25 cellular contexts compared by ENCODE assay signal in the genomic region with DNA sequence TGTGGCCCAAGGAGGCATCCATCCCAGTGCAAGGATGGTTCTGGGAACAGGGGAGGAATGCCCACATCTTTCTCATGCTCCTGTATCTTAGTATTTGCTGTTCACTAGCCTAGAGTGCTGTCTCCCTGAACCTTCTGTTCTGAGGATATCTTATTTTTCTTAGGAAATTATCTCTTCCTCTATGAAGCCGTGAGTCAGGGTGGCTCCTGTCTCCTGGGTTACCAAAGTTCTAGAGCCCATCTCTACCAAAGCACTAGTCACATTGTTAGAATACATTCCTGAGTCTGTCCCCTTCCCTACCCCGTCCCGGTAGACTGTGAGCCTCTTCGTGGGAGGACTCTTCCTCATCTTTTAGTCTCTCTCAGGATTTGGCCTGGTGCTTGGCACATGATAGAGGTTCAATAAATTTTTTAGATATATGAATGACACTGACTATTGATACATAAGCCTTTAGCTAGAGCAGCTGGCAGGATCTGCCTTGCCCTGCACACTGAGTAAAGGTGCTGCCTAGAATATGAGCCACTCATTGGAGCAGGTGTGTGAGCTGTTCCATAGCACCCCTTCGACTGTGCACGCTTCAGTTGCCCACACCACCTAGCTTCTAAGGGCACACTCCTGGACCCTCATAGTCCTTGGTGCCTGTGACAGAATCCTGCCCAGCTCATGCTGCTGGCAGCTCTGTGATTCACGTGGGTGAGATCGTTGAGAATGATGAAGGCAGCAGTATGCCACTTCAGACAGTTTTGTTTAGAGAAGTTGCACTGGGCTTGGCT. TPM values are rescaled to one million over a fixed set of nuclear protein-coding genes. Genes with fewer than 3 reads are reported as not detected.
DNase-seq lines count a peak whose midpoint lies in the region; ATAC-seq, FAIRE-seq and TF ChIP-seq lines count a peak whose summit lies in the region.
"Had no signal": no experiment of that assay in that cellular context is flagged by ENCODE, and none has a peak within 500 bp of the region (broad histone marks: within the 10 kb centered on the region; RNA-seq: fewer than 3 reads in every experiment).

No MANE protein-coding gene starts in this region.

- no peak overlapping the region for H3K4me3 Mint-ChIP-seq in activated CD8-positive, alpha-beta memory T cell treated with anti-CD3 and anti-CD28 coated beads, Interleukin-2, amount 10 ng/mL, durations not matched to agents 7 days and 5 days
- no peak overlapping the region for H3K4me3 Mint-ChIP-seq in astrocyte (ENCODE audit: unreplicated experiment)
- no peak overlapping the region for H3K4me3 Mint-ChIP-seq in stimulated activated memory B cell treated with anti-CD40 and anti-IgM and Interleukin-4, amounts not matched to agents 10 μg/mL and 1 μg/mL and 100 μg/mL, for 72 hours
- H3K4me3 Mint-ChIP-seq: dendritic cell treated with granulocyte-macrophage colony-stimulating factor and Interleukin-4, amounts not matched to agents 40 ng/mL and 50 ng/mL, for 4 days; IgD-negative memory B cell; memory B cell had no signal

- H4K20me1 ChIP-seq in astrocyte (ENCODE audit: insufficient read depth, low read length): peaks cover 21% of the 10 kb centered on the region

- H3K4me1 ChIP-seq in astrocyte (ENCODE audit: insufficient read depth, low read length): no peaks in the 10 kb centered on the region
- H3K4me1 ChIP-seq: stomach, transverse colon had no signal

- peaks cover 71% of the 10 kb centered on the region for H3K36me3 Mint-ChIP-seq in activated CD8-positive, alpha-beta memory T cell treated with anti-CD3 and anti-CD28 coated beads, Interleukin-2, amount 10 ng/mL, durations not matched to agents 7 days and 5 days
- H3K36me3 Mint-ChIP-seq in astrocyte (ENCODE audit: low read depth, unreplicated experiment): peaks cover 50% of the 10 kb centered on the region
- H3K36me3 Mint-ChIP-seq in stimulated activated memory B cell treated with anti-CD40 and anti-IgM and Interleukin-4, amounts not matched to agents 10 μg/mL and 1 μg/mL and 100 μg/mL, for 72 hours: peaks cover 74% of the 10 kb centered on the region

- H3K9me3 ChIP-seq in KOPT-K1 (ENCODE audit: insufficient read depth, low read length, poor library complexity, severe bottlenecking) (no peaks in the 10 kb centered on the region), astrocyte (ENCODE audit: insufficient read depth, low read depth, low read length) (no peaks in the 10 kb centered on the region)
- H3K9me3 ChIP-seq: HAP-1, transverse colon had no signal

- H3K36me3 ChIP-seq in KOPT-K1 (ENCODE audit: insufficient read depth, low read length): peaks cover 74% of the 10 kb centered on the region
- peaks cover 15% of the 10 kb centered on the region for H3K36me3 ChIP-seq in astrocyte (ENCODE audit: insufficient read depth, low read length)
- H3K36me3 ChIP-seq: transverse colon had no signal

- CTCF ChIA-PET in activated CD8-positive, alpha-beta memory T cell treated with anti-CD3 and anti-CD28 coated beads, Interleukin-2, amount 10 ng/mL, durations not matched to agents 7 days and 5 days (lab: Charles Lee): no interaction called here

- peaks cover 60% of the 10 kb centered on the region for H3K4me1 Mint-ChIP-seq in activated CD8-positive, alpha-beta memory T cell treated with anti-CD3 and anti-CD28 coated beads, Interleukin-2, amount 10 ng/mL, durations not matched to agents 7 days and 5 days
- H3K4me1 Mint-ChIP-seq in astrocyte (ENCODE audit: low read depth, unreplicated experiment): no peaks in the 10 kb centered on the region
- H3K4me1 Mint-ChIP-seq in stimulated activated memory B cell treated with anti-CD40 and anti-IgM and Interleukin-4, amounts not matched to agents 10 μg/mL and 1 μg/mL and 100 μg/mL, for 72 hours: peaks cover 23% of the 10 kb centered on the region

- DNase-seq in activated CD8-positive, alpha-beta memory T cell treated with anti-CD3 and anti-CD28 coated beads, Interleukin-2, amount 10 ng/mL, durations not matched to agents 7 days and 5 days: no peak
- DNase-seq in activated CD8-positive, alpha-beta memory T cell treated with anti-CD3 and anti-CD28 coated beads, Interleukin-2, amount 50 U/mL, for 4 hours: no peak
- no peak for DNase-seq in astrocyte (ENCODE audit: low read depth)
- no peak for DNase-seq in NCI-H1092 (lab: John Stamatoyannopoulos, UW)
- DNase-seq in A172 (ENCODE audit: low spot score): no peak
- DNase-seq: activated T-cell treated with anti-CD3 and anti-CD28 coated beads, Interleukin-2, amount 50 U/mL, for 72 hours; DMS 273 treated with DMSO at 0.1 percent for 48 hours; NCI-H1417; NK-92 treated with Interleukin-12 subunit alpha and Interleukin-12 subunit beta, amount 100 ng/mL, for 24 hours; stimulated activated CD4-positive, alpha-beta T cell treated with anti-CD3 and anti-CD28 coated beads, Interleukin-4, amount 100 ng/mL, for 1 hour; stomach; transverse colon had no signal

- peak overlapping the region; percentile 83 for H3K27ac Mint-ChIP-seq in activated CD8-positive, alpha-beta memory T cell treated with anti-CD3 and anti-CD28 coated beads, Interleukin-2, amount 10 ng/mL, durations not matched to agents 7 days and 5 days
- H3K27ac Mint-ChIP-seq in astrocyte (ENCODE audit: unreplicated experiment): peak overlapping the region; percentile 49
- peak overlapping the region; percentile 64 for H3K27ac Mint-ChIP-seq in stimulated activated memory B cell treated with anti-CD40 and anti-IgM and Interleukin-4, amounts not matched to agents 10 μg/mL and 1 μg/mL and 100 μg/mL, for 72 hours
- H3K27ac Mint-ChIP-seq: dendritic cell treated with granulocyte-macrophage colony-stimulating factor and Interleukin-4, amounts not matched to agents 40 ng/mL and 50 ng/mL, for 4 days; memory B cell had no signal

- H3K27me3 Mint-ChIP-seq in activated CD8-positive, alpha-beta memory T cell treated with anti-CD3 and anti-CD28 coated beads, Interleukin-2, amount 10 ng/mL, durations not matched to agents 7 days and 5 days: no peaks in the 10 kb centered on the region
- H3K27me3 Mint-ChIP-seq in astrocyte (ENCODE audit: low read depth, unreplicated experiment): no peaks in the 10 kb centered on the region
- no peaks in the 10 kb centered on the region for H3K27me3 Mint-ChIP-seq in stimulated activated memory B cell treated with anti-CD40 and anti-IgM and Interleukin-4, amounts not matched to agents 10 μg/mL and 1 μg/mL and 100 μg/mL, for 72 hours
- H3K27me3 Mint-ChIP-seq: dendritic cell treated with granulocyte-macrophage colony-stimulating factor and Interleukin-4, amounts not matched to agents 40 ng/mL and 50 ng/mL, for 4 days; memory B cell had no signal

- H3K27ac ChIP-seq in KOPT-K1 (ENCODE audit: low read depth, low read length, poor library complexity, severe bottlenecking) (peak overlapping the region; percentile 87), astrocyte (ENCODE audit: low read depth, low read length) (no peak overlapping the region)
- H3K27ac ChIP-seq: BLaER1 treated with 17β-estradiol and CSF1 and Interleukin-3, amounts not matched to agents 10 nM and 100 nM; stomach; transverse colon had no signal

- no peak overlapping the region for H3K4me3 ChIP-seq in astrocyte (ENCODE audit: insufficient read depth, low read depth, low read length)
- H3K4me3 ChIP-seq: BLaER1 treated with 17β-estradiol and CSF1 and Interleukin-3, amounts not matched to agents 10 nM and 100 nM; HAP-1; stomach; transverse colon had no signal

- H3K79me2 ChIP-seq in astrocyte (ENCODE audit: insufficient read depth, low read length): no peaks in the 10 kb centered on the region

- no peak overlapping the region for H2AFZ ChIP-seq in astrocyte (ENCODE audit: low read depth, low read length)

- FAIRE-seq in astrocyte (lab: Jason Lieb, UNC): no peak
- FAIRE-seq: bronchial epithelial cell had no signal

- no peak overlapping the region for H3K9ac ChIP-seq in astrocyte (ENCODE audit: low read length)
- H3K9ac ChIP-seq: BLaER1 treated with 17β-estradiol and CSF1 and Interleukin-3, amounts not matched to agents 10 nM and 100 nM had no signal

- no peaks in the 10 kb centered on the region for H3K27me3 ChIP-seq in astrocyte (ENCODE audit: insufficient read depth, low read length)
- H3K27me3 ChIP-seq: stomach, transverse colon had no signal

- no peak for TF ChIP-seq CTCF in astrocyte (IDR thresholded peaks at IDR 0.05; ENCODE audit: insufficient read depth, low read depth, low read length)

- H3K4me2 ChIP-seq in astrocyte (ENCODE audit: low read length): no peak overlapping the region
- H3K4me2 ChIP-seq: BLaER1 treated with 17β-estradiol and CSF1 and Interleukin-3, amounts not matched to agents 10 nM and 100 nM had no signal

- H3K9me3 Mint-ChIP-seq in activated CD8-positive, alpha-beta memory T cell treated with anti-CD3 and anti-CD28 coated beads, Interleukin-2, amount 10 ng/mL, durations not matched to agents 7 days and 5 days (ENCODE audit: low read depth): no peaks in the 10 kb centered on the region
- H3K9me3 Mint-ChIP-seq in astrocyte (ENCODE audit: unreplicated experiment): peaks cover 12% of the 10 kb centered on the region
- no peaks in the 10 kb centered on the region for H3K9me3 Mint-ChIP-seq in stimulated activated memory B cell treated with anti-CD40 and anti-IgM and Interleukin-4, amounts not matched to agents 10 μg/mL and 1 μg/mL and 100 μg/mL, for 72 hours
- H3K9me3 Mint-ChIP-seq: dendritic cell treated with granulocyte-macrophage colony-stimulating factor and Interleukin-4, amounts not matched to agents 40 ng/mL and 50 ng/mL, for 4 days; IgD-negative memory B cell; memory B cell had no signal

- no peak for ATAC-seq in activated CD8-positive, alpha-beta memory T cell treated with anti-CD3 and anti-CD28 coated beads, Interleukin-2, amount 10 ng/mL, durations not matched to agents 7 days and 5 days
- no peak for ATAC-seq in stimulated activated memory B cell treated with anti-CD40 and anti-IgM and Interleukin-4, amounts not matched to agents 10 μg/mL and 1 μg/mL and 100 μg/mL, for 72 hours
- no peak for ATAC-seq in GM18873 (IDR thresholded peaks at IDR 0.05; ENCODE audit: low FRiP score, unreplicated experiment)
- ATAC-seq: activated T-cell treated with anti-CD3 and anti-CD28 coated beads, Interleukin-2, amount 50 U/mL, for 72 hours; Panc1 had no signal

RNA-seq across cellular contexts. Expression of a gene that starts 13.3 kb away (rescaled TPM):
- total RNA-seq in activated CD8-positive, alpha-beta memory T cell treated with anti-CD3 and anti-CD28 coated beads, Interleukin-2, amount 10 ng/mL, durations not matched to agents 7 days and 5 days: 100 to 1,000 TPM in 1 of 2 experiments, 10 to 100 TPM in 1; 97.4 to 119 TPM
- total RNA-seq in astrocyte: not detected in 2 replicates
- not detected in 2 replicates for total RNA-seq in A172 (2014; rRNA removed; shearing (Covaris generic))
- total RNA-seq: bronchial epithelial cell, MCF 10A, NCI-H460, omental fat pad, stomach had no signal

RNA-seq across cellular contexts. Expression of a gene that starts 26.7 kb away (rescaled TPM):
- 1 to 10 TPM; 4.3 to 6.7 TPM for total RNA-seq in activated CD8-positive, alpha-beta memory T cell treated with anti-CD3 and anti-CD28 coated beads, Interleukin-2, amount 10 ng/mL, durations not matched to agents 7 days and 5 days
- total RNA-seq in astrocyte: 2.2 and 2.4 TPM in 2 replicates
- 0.07 and 1.2 TPM in 2 replicates for total RNA-seq in A172 (2014; rRNA removed; shearing (Covaris generic))

Comparison
In these comparisons a context has a peak if more than half of its experiments do, and no peak if none do; other contexts are left out.
1. RNA of a gene that starts 13.3 kb away (total RNA-seq): 97.4 to 119 TPM in activated CD8-positive, alpha-beta memory T cell treated with anti-CD3 and anti-CD28 coated beads, Interleukin-2, amount 10 ng/mL, durations not matched to agents 7 days and 5 days; not detected in astrocyte and not detected in A172; every median in the first group is over 10 times any median in the second.
2. Peak in every context shown above with its lines, with median percentiles within 50 percentile points of each other: H3K27ac Mint-ChIP-seq.